ENCODE assay signal across 17 cellular contexts in the genomic region with DNA sequence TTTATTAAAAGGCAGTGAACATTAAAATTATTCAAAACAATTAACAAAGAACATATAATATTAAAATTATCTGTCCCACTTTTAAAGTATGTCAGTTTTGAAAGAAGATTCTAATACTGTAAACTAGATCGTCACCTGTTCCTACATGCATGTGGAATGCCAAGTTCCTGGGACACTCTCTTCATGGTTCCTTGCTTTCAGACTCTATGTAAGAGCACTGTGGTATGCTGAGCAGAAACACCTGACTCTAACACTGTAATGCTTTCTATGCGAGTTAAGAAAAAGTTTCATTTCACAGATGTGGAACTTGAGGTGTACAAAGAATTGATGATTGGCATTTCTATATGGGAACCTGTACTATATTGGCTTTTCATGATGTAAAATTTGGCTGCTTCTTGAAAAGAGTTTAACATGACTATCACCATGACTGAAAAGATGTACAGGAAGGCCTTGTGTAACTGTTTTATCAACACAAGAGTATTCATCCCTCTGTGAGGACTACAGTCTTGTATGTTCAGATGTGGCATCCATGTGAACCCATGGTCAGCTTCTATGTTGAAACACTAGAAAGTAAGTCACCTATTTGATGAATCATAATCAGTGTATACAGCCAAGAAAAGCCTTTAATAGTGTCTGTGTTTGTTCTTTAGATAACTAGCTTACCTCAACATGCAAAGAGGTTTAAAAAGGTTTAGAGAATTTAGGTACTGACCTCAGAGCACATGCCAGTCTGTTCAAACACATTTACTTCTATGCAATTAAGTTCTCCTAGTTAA.
A peak's percentile ranks its signal among the peaks of the same experiment; 100 is the strongest.
DNase-seq lines count a peak whose midpoint lies in the region; ATAC-seq, FAIRE-seq and TF ChIP-seq lines count a peak whose summit lies in the region.
"Had no signal": no experiment of that assay in that cellular context is flagged by ENCODE, and none has a peak within 500 bp of the region (broad histone marks: within the 10 kb centered on the region; RNA-seq: fewer than 3 reads in every experiment).

No MANE protein-coding gene starts in this region.

- H3F3A ChIP-seq in SK-N-SH (replicated peaks; ENCODE audit: insufficient read depth) = peaks cover 4% of the 10 kb centered on the region

- H3K27me3 ChIP-seq in SK-N-SH (ENCODE audit: insufficient read depth) = no peaks in the 10 kb centered on the region
- H3K27me3 ChIP-seq: cardiac muscle cell had no signal

- no peaks in the 10 kb centered on the region for H3K9me3 Mint-ChIP-seq in T-helper 2 cell treated with Interferon-gamma antibody and Interleukin-4, amounts not matched to agents 5 μg/mL and 100 μg/mL, for 36 hours
- H3K9me3 Mint-ChIP-seq: activated naive CD4-positive, alpha-beta T cell treated with anti-CD3 and anti-CD28 coated beads, Interleukin-2, amount 50 U/mL, for 24 hours had no signal

- H2AFZ ChIP-seq in SK-N-SH (ENCODE audit: low read depth) = no peak overlapping the region

- POLR2A ChIA-PET in A549 (lab: Yijun Ruan, JAX) = no interaction called here
- POLR2A ChIA-PET in SK-N-SH (lab: Yijun Ruan, JAX) = no interaction called here

- H3K36me3 Mint-ChIP-seq in T-helper 2 cell treated with Interferon-gamma antibody and Interleukin-4, amounts not matched to agents 5 μg/mL and 100 μg/mL, for 36 hours (ENCODE audit: low read depth) = no peaks in the 10 kb centered on the region
- H3K36me3 Mint-ChIP-seq: activated naive CD4-positive, alpha-beta T cell treated with anti-CD3 and anti-CD28 coated beads, Interleukin-2, amount 50 U/mL, for 24 hours; CD4-positive, alpha-beta memory T cell had no signal

- FAIRE-seq in A549 (lab: Jason Lieb, UNC) = no peak

- peaks cover 40% of the 10 kb centered on the region for H3K4me1 ChIP-seq in A549
- peaks cover 5 to 12% of the 10 kb centered on the region in 2 experiments; a peak in 2 of 4 replicates for H3K4me1 ChIP-seq in SK-N-SH (ENCODE audit: control insufficient read depth in 1 of 2, insufficient read depth in 2 of 2, low read depth in 1 of 2, low read length in 1 of 2)

- ATAC-seq in A549 = no peak
- ATAC-seq: HCT116, Right ventricle myocardium inferior had no signal

- no peaks in the 10 kb centered on the region for H3K9me2 ChIP-seq in SK-N-SH

- 74% methylated on average over 2 of the region's 2 CpGs for WGBS in A549 (ENCODE audit: missing lambda C conversion rate)
- 69% methylated on average over 2 of the region's 2 CpGs for WGBS in SK-N-SH (ENCODE audit: low lambda C conversion rate)

- no peaks in the 10 kb centered on the region for H3K9me3 ChIP-seq in A549
- no peaks in the 10 kb centered on the region for H3K9me3 ChIP-seq in SK-N-SH

- TF ChIP-seq CTCF in A549 (IDR thresholded peaks at IDR 0.05) = no peak
- no peak for TF ChIP-seq CTCF in choroid plexus epithelial cell (conservative IDR thresholded peaks at IDR 0.05; ENCODE audit: low read depth, low read length)
- TF ChIP-seq CTCF in SK-N-SH (IDR thresholded peaks at IDR 0.05) = no peak

- H3K4me2 ChIP-seq in A549 = peak overlapping the region; percentile 23; the same call in 2 of the 3 replicates
- H3K4me2 ChIP-seq in SK-N-SH = no peak overlapping the region

- no peak for TF ChIP-seq POLR2A in A549 (IDR thresholded peaks at IDR 0.05; ENCODE audit: low read length)

- H3K4me3 Mint-ChIP-seq in T-helper 2 cell treated with Interferon-gamma antibody and Interleukin-4, amounts not matched to agents 5 μg/mL and 100 μg/mL, for 36 hours = no peak overlapping the region
- H3K4me3 Mint-ChIP-seq: activated naive CD4-positive, alpha-beta T cell treated with anti-CD3 and anti-CD28 coated beads, Interleukin-2, amount 50 U/mL, for 24 hours; CD4-positive, alpha-beta memory T cell had no signal

- no peak for TF ChIP-seq EP300 in A549 (IDR thresholded peaks at IDR 0.05)
- no peak for TF ChIP-seq EP300 in SK-N-SH (IDR thresholded peaks at IDR 0.05; ENCODE audit: borderline replicate concordance in 1 of 2, low read depth in 1 of 2, low read length in 1 of 2)

- H3K9ac ChIP-seq in SK-N-SH = no peak overlapping the region

- H3K4me1 Mint-ChIP-seq in T-helper 2 cell treated with Interferon-gamma antibody and Interleukin-4, amounts not matched to agents 5 μg/mL and 100 μg/mL, for 36 hours (ENCODE audit: low read depth) = no peaks in the 10 kb centered on the region
- H3K4me1 Mint-ChIP-seq: activated naive CD4-positive, alpha-beta T cell treated with anti-CD3 and anti-CD28 coated beads, Interleukin-2, amount 50 U/mL, for 24 hours; CD4-positive, alpha-beta memory T cell had no signal

- CTCF ChIA-PET in A549 (lab: Yijun Ruan, JAX) = interaction anchor here (0.9 kb wide), 1 partner anchor 33 kb away, joined by 4 read pairs; no protein-coding TSS in a partner anchor
- CTCF ChIA-PET in SK-N-SH (lab: Yijun Ruan, JAX) = interaction anchor here (1.7 kb wide), 1 partner anchor 33 kb away, joined by 7 read pairs; no protein-coding TSS in a partner anchor

- DNase-seq in A549 (ENCODE audit: low read depth in 1 of 2, low spot score in 1 of 2) (no peak), NCI-H226 (peak; percentile 38), choroid plexus epithelial cell (ENCODE audit: low read depth) (peak; percentile 63), left kidney (ENCODE audit: low read depth, low spot score) (peak; percentile 72), mucosa of gallbladder (ENCODE audit: low spot score) (no peak), SK-N-SH (no peak)
- no peak for DNase-seq in activated CD8-positive, alpha-beta memory T cell treated with anti-CD3 and anti-CD28 coated beads, Interleukin-2, amount 50 U/mL, for 48 hours
- DNase-seq in T-helper 2 cell treated with Interferon-gamma antibody and Interleukin-4, amounts not matched to agents 5 μg/mL and 100 μg/mL, for 36 hours (ENCODE audit: low spot score) = no peak
- DNase-seq: activated T-cell treated with anti-CD3 and anti-CD28 coated beads for 4 hours; CD4-positive, alpha-beta memory T cell; foreskin melanocyte; NCI-H2081 treated with DMSO at 0.1 percent for 48 hours; trophoblast cell had no signal

- TF ChIP-seq RAD21 in A549 (conservative IDR thresholded peaks at IDR 0.05 in 1 of 2, IDR thresholded peaks at IDR 0.05 in 1 of 2) = no peak
- no peak for TF ChIP-seq RAD21 in SK-N-SH (IDR thresholded peaks at IDR 0.05; ENCODE audit: low read length)

- no peaks in the 10 kb centered on the region; the same call in 1 of the 2 replicates for H3K79me2 ChIP-seq in SK-N-SH (ENCODE audit: insufficient read depth)

- H3K27me3 Mint-ChIP-seq in T-helper 2 cell treated with Interferon-gamma antibody and Interleukin-4, amounts not matched to agents 5 μg/mL and 100 μg/mL, for 36 hours (ENCODE audit: low read depth) = no peaks in the 10 kb centered on the region
- H3K27me3 Mint-ChIP-seq: activated naive CD4-positive, alpha-beta T cell treated with anti-CD3 and anti-CD28 coated beads, Interleukin-2, amount 50 U/mL, for 24 hours; CD4-positive, alpha-beta memory T cell had no signal

- no peak overlapping the region for H3K27ac ChIP-seq in A549
- no peak overlapping the region for H3K27ac ChIP-seq in SK-N-SH (ENCODE audit: low read depth in 2 of 2, low read length in 1 of 2)

- no peak overlapping the region for H3K27ac Mint-ChIP-seq in T-helper 2 cell treated with Interferon-gamma antibody and Interleukin-4, amounts not matched to agents 5 μg/mL and 100 μg/mL, for 36 hours
- H3K27ac Mint-ChIP-seq: activated naive CD4-positive, alpha-beta T cell treated with anti-CD3 and anti-CD28 coated beads, Interleukin-2, amount 50 U/mL, for 24 hours; CD4-positive, alpha-beta memory T cell had no signal

- H3K4me3 ChIP-seq in A549 = no peak overlapping the region
- H3K4me3 ChIP-seq in choroid plexus epithelial cell (ENCODE audit: low read depth, low read length) = no peak overlapping the region
- H3K4me3 ChIP-seq in SK-N-SH (ENCODE audit: low read depth in 2 of 2, low read length in 1 of 2) = no peak overlapping the region
- H3K4me3 ChIP-seq: cardiac muscle cell had no signal

- H3K36me3 ChIP-seq in SK-N-SH (replicated peaks in 1 of 2; ENCODE audit: control insufficient read depth in 1 of 2, insufficient read depth in 2 of 2, low read length in 1 of 2) = no peaks in the 10 kb centered on the region
- H3K36me3 ChIP-seq: cardiac muscle cell had no signal

- no peaks in the 10 kb centered on the region for H4K20me1 ChIP-seq in SK-N-SH (ENCODE audit: insufficient read depth)

TF ChIP-seq in A549, 52 proteins besides CTCF, POLR2A, EP300 and RAD21:
- TF ChIP-seq NFE2L2 (conservative IDR thresholded peaks at IDR 0.05; ENCODE audit: low read length) (no peak), BHLHE40 (IDR thresholded peaks at IDR 0.05; ENCODE audit: low read depth, low read length) (no peak)

TF ChIP-seq in SK-N-SH, 30 proteins besides CTCF, POLR2A, EP300 and RAD21:
- TF ChIP-seq TEAD4 (IDR thresholded peaks at IDR 0.05; ENCODE audit: borderline replicate concordance, insufficient read depth) = no peak

Comparison
In these comparisons a context has a peak if more than half of its experiments do, and no peak if none do; other contexts are left out.
1. DNase-seq: peak in NCI-H226 (single experiment), choroid plexus epithelial cell (single experiment) and left kidney (single experiment); none in A549 (0 of 2), activated CD8-positive, alpha-beta memory T cell treated with anti-CD3 and anti-CD28 coated beads, Interleukin-2, amount 50 U/mL, for 48 hours (single experiment), mucosa of gallbladder (single experiment), SK-N-SH (single experiment) and T-helper 2 cell treated with Interferon-gamma antibody and Interleukin-4, amounts not matched to agents 5 μg/mL and 100 μg/mL, for 36 hours (single experiment).